In the genomic region with DNA sequence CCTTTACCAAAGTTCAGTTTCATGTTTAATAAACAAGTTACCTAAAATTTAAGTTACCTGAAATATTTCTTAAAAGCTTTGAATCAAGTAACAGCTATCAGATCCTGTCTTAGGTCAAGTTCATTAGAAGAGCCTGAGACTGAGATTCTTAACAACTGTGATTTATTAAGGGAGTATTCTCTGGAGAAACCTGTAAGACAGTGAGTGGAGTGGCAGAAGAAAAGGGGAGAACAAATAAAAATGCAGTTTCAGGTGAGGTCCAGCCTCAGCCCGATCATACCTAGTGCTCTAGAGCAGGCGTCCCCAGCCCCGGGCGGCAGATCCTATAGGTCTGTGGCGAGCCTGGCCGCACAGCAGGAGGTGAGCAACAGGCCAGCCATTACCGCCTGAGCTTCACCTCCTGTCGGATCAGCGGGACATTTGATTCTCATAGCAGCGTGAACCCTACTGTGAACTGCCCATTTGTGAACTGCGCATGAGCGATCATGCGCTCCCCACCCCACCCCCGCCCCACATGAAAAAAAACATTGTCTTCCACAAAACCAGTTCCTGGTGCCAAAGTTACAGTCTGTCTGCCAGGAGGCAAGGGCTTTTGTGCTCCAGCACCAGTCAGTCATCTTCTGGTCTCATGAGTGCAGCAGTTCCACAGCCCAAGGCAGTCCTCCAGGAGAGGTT, we compare ENCODE assay signal across 13 cellular contexts. TPM values are rescaled to one million over a fixed set of nuclear protein-coding genes. Genes with fewer than 3 reads are reported as not detected.
A peak's percentile ranks its signal among the peaks of the same experiment; 100 is the strongest.
DNase-seq lines count a peak whose midpoint lies in the region; ATAC-seq and TF ChIP-seq lines count a peak whose summit lies in the region.
"Had no signal": no experiment of that assay in that cellular context is flagged by ENCODE, and none has a peak within 500 bp of the region (broad histone marks: within the 10 kb centered on the region; RNA-seq: fewer than 3 reads in every experiment).

No MANE protein-coding gene starts in this region.

- H3K27me3 ChIP-seq in osteoblast (ENCODE audit: insufficient read depth, low read length) (no peaks in the 10 kb centered on the region), gastrocnemius medialis (no peaks in the 10 kb centered on the region)

- CTCF ChIA-PET in activated naive CD4-positive, alpha-beta T cell treated with anti-CD3 and anti-CD28 coated beads for 36 hours (lab: Charles Lee): no interaction called here

- H2AFZ ChIP-seq in osteoblast (ENCODE audit: low read length): no peak overlapping the region

- in situ Hi-C loops in gastrocnemius medialis (cut with MboI; ENCODE audit: low sequenced_read_pairs in 4 of 4): no loop called here

- DNase-seq in NCI-H2171 (lab: John Stamatoyannopoulos, UW) (peak; percentile 25), epithelial cell of proximal tubule (ENCODE audit: low read depth) (peak; percentile 20), osteoblast (ENCODE audit: insufficient read length, low spot score, missing footprints) (peak; percentile 3), gastrocnemius medialis (no peak)
- DNase-seq in activated naive CD4-positive, alpha-beta T cell treated with anti-CD3 and anti-CD28 coated beads for 36 hours: no peak
- DNase-seq: activated CD4-positive, alpha-beta memory T cell treated with anti-CD3 and anti-CD28 coated beads for 36 hours; NCI-H510A had no signal

- no peaks in the 10 kb centered on the region for H3K36me3 ChIP-seq in ES-I3 (ENCODE audit: insufficient read depth, low read length)
- H3K36me3 ChIP-seq in osteoblast (ENCODE audit: insufficient read depth, low read length): no peaks in the 10 kb centered on the region
- no peaks in the 10 kb centered on the region for H3K36me3 ChIP-seq in gastrocnemius medialis
- H3K36me3 ChIP-seq: prostate gland had no signal

- peaks cover 5% of the 10 kb centered on the region for H3K27me3 Mint-ChIP-seq in activated naive CD4-positive, alpha-beta T cell treated with anti-CD3 and anti-CD28 coated beads for 36 hours (ENCODE audit: low read depth)
- H3K27me3 Mint-ChIP-seq: activated CD4-positive, alpha-beta memory T cell treated with anti-CD3 and anti-CD28 coated beads for 36 hours had no signal

- intact Hi-C loops in activated naive CD4-positive, alpha-beta T cell treated with anti-CD3 and anti-CD28 coated beads for 36 hours (cut with micrococcal nuclease): no loop called here
- intact Hi-C loops in gastrocnemius medialis (cut with DNase I; ENCODE audit: low total_unique reads): no loop called here

- TF ChIP-seq CTCF in epithelial cell of proximal tubule (conservative IDR thresholded peaks at IDR 0.05; ENCODE audit: low read depth, low read length) (peak; percentile 4), osteoblast (IDR thresholded peaks at IDR 0.05; ENCODE audit: extremely low read depth, low read depth, low read length) (no peak), gastrocnemius medialis (IDR thresholded peaks at IDR 0.05 in 4 of 5, conservative IDR thresholded peaks at IDR 0.05 in 1 of 5) (no peak)

- no peaks in the 10 kb centered on the region for H4K20me1 ChIP-seq in osteoblast (ENCODE audit: insufficient read depth, low read length)

- H3K9me3 ChIP-seq in ES-I3 (ENCODE audit: control insufficient read depth, insufficient read depth, low read length) (0 out of 2 replicates have a peak, but pooled peaks cover 4% of the 10 kb centered on the region), osteoblast (ENCODE audit: low read depth, low read length) (no peaks in the 10 kb centered on the region), gastrocnemius medialis (no peaks in the 10 kb centered on the region)
- H3K9me3 ChIP-seq: prostate gland had no signal

- no peaks in the 10 kb centered on the region for H3K4me1 Mint-ChIP-seq in activated naive CD4-positive, alpha-beta T cell treated with anti-CD3 and anti-CD28 coated beads for 36 hours (ENCODE audit: low read depth)

- H3K27ac ChIP-seq in osteoblast (ENCODE audit: low read depth, low read length) (no peak overlapping the region), gastrocnemius medialis (no peak overlapping the region)
- H3K27ac ChIP-seq: prostate gland had no signal

- H3K4me3 ChIP-seq in epithelial cell of proximal tubule (ENCODE audit: low read depth, low read length) (peak overlapping the region; percentile 2), osteoblast (ENCODE audit: insufficient read depth, low read length) (no peak overlapping the region), gastrocnemius medialis (no peak overlapping the region)
- H3K4me3 ChIP-seq: prostate gland had no signal

- H3K9ac ChIP-seq in ES-I3 (ENCODE audit: low read depth, low read length): peak overlapping the region; percentile 27; the same call in 1 of the 2 replicates

- ATAC-seq in HG03378 (IDR thresholded peaks at IDR 0.05; ENCODE audit: unreplicated experiment) (no peak), gastrocnemius medialis (no peak), GM21390 (IDR thresholded peaks at IDR 0.05; ENCODE audit: unreplicated experiment) (no peak)
- ATAC-seq: HCT116 had no signal

- H3K79me2 ChIP-seq in osteoblast (ENCODE audit: insufficient read depth, low read length): no peaks in the 10 kb centered on the region

- H3K4me2 ChIP-seq in osteoblast (ENCODE audit: insufficient read depth, low read length): no peak overlapping the region

- no peaks in the 10 kb centered on the region for H3K36me3 Mint-ChIP-seq in activated naive CD4-positive, alpha-beta T cell treated with anti-CD3 and anti-CD28 coated beads for 36 hours (ENCODE audit: low read depth)
- H3K36me3 Mint-ChIP-seq: activated CD4-positive, alpha-beta memory T cell treated with anti-CD3 and anti-CD28 coated beads for 36 hours had no signal

- H3K27ac Mint-ChIP-seq in activated naive CD4-positive, alpha-beta T cell treated with anti-CD3 and anti-CD28 coated beads for 36 hours: no peak overlapping the region
- H3K27ac Mint-ChIP-seq: activated CD4-positive, alpha-beta memory T cell treated with anti-CD3 and anti-CD28 coated beads for 36 hours had no signal

- H3K4me1 ChIP-seq in ES-I3 (ENCODE audit: insufficient read depth, low read length): no peaks in the 10 kb centered on the region
- no peaks in the 10 kb centered on the region for H3K4me1 ChIP-seq in osteoblast (ENCODE audit: insufficient read depth, low read length)
- H3K4me1 ChIP-seq in gastrocnemius medialis: no peaks in the 10 kb centered on the region
- H3K4me1 ChIP-seq: prostate gland had no signal

- H3K4me3 Mint-ChIP-seq in activated naive CD4-positive, alpha-beta T cell treated with anti-CD3 and anti-CD28 coated beads for 36 hours: no peak overlapping the region
- H3K4me3 Mint-ChIP-seq: activated CD4-positive, alpha-beta memory T cell treated with anti-CD3 and anti-CD28 coated beads for 36 hours had no signal

- no peak for TF ChIP-seq POLR2A in gastrocnemius medialis (IDR thresholded peaks at IDR 0.05)

- peaks cover 5% of the 10 kb centered on the region for H3K9me3 Mint-ChIP-seq in activated naive CD4-positive, alpha-beta T cell treated with anti-CD3 and anti-CD28 coated beads for 36 hours

RNA-seq across cellular contexts. Expression of gene ADGRB3, which starts 59.2 kb away (rescaled TPM):
- total RNA-seq in epithelial cell of proximal tubule (3.0 and 4.7 TPM in 2 replicates), osteoblast (not detected in 2 replicates), gastrocnemius medialis (under 1 TPM in 3 of 4 donors, not detected in 1; 0.56 to 0.58 (median 0.58) TPM)
- not detected for total RNA-seq in activated naive CD4-positive, alpha-beta T cell treated with anti-CD3 and anti-CD28 coated beads for 36 hours
- total RNA-seq: activated CD4-positive, alpha-beta memory T cell treated with anti-CD3 and anti-CD28 coated beads for 36 hours; endothelial cell of umbilical vein had no signal

Comparison
In these comparisons a context has a peak if more than half of its experiments do, and no peak if none do; other contexts are left out.
1. DNase-seq: peak in NCI-H2171 (single experiment), epithelial cell of proximal tubule (single experiment) and osteoblast (single experiment); none in activated naive CD4-positive, alpha-beta T cell treated with anti-CD3 and anti-CD28 coated beads for 36 hours (single experiment) and gastrocnemius medialis (0 of 2).